4 cellular contexts compared by ENCODE assay signal in the genomic region with DNA sequence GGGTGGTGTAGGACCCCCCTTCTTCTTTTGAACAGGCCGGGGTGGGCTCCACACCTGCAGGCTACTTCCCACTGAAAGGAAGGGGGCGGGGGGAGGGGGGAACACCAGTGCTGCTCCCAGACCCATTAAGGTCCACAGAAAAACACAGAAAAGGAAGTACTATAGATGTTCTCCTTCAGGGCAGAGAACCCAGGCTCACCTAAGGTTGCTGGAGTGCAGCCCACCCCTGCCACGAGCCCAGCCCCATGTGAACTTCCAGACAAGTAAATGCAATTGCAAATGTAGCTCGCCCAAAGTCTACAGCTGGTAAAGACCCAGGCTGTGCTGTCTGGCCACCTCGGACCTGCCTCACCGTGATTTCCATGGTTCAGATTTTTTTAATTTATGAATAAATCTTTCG. TPM values are rescaled to one million over a fixed set of nuclear protein-coding genes. Genes with fewer than 3 reads are reported as not detected.
"Had no signal": no experiment of that assay in that cellular context is flagged by ENCODE, and none has a peak within 500 bp of the region (broad histone marks: within the 10 kb centered on the region; RNA-seq: fewer than 3 reads in every experiment).

No MANE protein-coding gene starts in this region.

RNA-seq across cellular contexts. Expression of a gene that starts 24.0 kb away (rescaled TPM):
- total RNA-seq: lung microvascular endothelial cell, occipital lobe, renal cortical epithelial cell had no signal
- polyA plus RNA-seq: neural cell had no signal

RNA-seq across cellular contexts. Expression of a gene that starts 47.0 kb away (rescaled TPM):
- total RNA-seq: lung microvascular endothelial cell, renal cortical epithelial cell had no signal
